Comparison of ENCODE assay signal across 11 cellular contexts in the genomic region with DNA sequence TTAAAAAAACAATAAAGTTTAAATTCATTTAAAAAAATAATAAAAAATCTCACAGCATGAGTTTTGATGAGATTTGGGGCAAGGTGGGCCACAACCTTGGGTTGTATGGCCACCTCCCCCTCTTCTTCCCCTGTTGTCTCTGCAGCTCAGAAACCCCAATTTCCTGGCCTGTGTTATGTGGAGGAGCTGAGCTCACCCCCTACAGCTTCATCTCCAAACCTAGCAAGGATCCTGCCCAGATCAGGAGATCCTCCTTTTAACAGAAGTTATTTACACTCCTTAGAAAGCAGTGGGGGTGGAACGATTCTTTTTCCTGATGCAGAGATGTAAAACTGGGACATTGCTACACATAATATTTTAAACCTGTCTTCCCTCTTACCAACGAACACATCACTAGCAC. TPM values are rescaled to one million over a fixed set of nuclear protein-coding genes. Genes with fewer than 3 reads are reported as not detected.
DNase-seq lines count a peak whose midpoint lies in the region; ATAC-seq and TF ChIP-seq lines count a peak whose summit lies in the region.
"Had no signal": no experiment of that assay in that cellular context is flagged by ENCODE, and none has a peak within 500 bp of the region (broad histone marks: within the 10 kb centered on the region; RNA-seq: fewer than 3 reads in every experiment).

No MANE protein-coding gene starts in this region.

- H3K4me3 Mint-ChIP-seq in activated naive CD4-positive, alpha-beta T cell treated with anti-CD3 and anti-CD28 coated beads for 36 hours, result peak overlapping the region; percentile 8
- H3K4me3 Mint-ChIP-seq in T-cell, result peak overlapping the region in 2 of 3 donors; percentile 60 to 73
- peak overlapping the region; percentile 14 for H3K4me3 Mint-ChIP-seq in central memory CD8-positive, alpha-beta T cell
- H3K4me3 Mint-ChIP-seq in stimulated activated effector memory CD8-positive, alpha-beta T cell treated with anti-CD3 and anti-CD28 coated beads, Interleukin-12 subunit alpha, Interleukin-12 subunit beta, amount 100 ng/mL, for 72 hours, result peak overlapping the region; percentile 59
- H3K4me3 Mint-ChIP-seq: neural crest cell had no signal

- no peak for TF ChIP-seq CTCF in omental fat pad (IDR thresholded peaks at IDR 0.05)

- no peaks in the 10 kb centered on the region for H3K27me3 Mint-ChIP-seq in activated naive CD4-positive, alpha-beta T cell treated with anti-CD3 and anti-CD28 coated beads for 36 hours (ENCODE audit: low read depth)
- no peaks in the 10 kb centered on the region for H3K27me3 Mint-ChIP-seq in T-cell
- H3K27me3 Mint-ChIP-seq in central memory CD8-positive, alpha-beta T cell, result no peaks in the 10 kb centered on the region

- H3K36me3 Mint-ChIP-seq in activated naive CD4-positive, alpha-beta T cell treated with anti-CD3 and anti-CD28 coated beads for 36 hours (ENCODE audit: low read depth), result peaks cover 22% of the 10 kb centered on the region
- H3K36me3 Mint-ChIP-seq in T-cell, result no peaks in the 10 kb centered on the region
- H3K36me3 Mint-ChIP-seq in central memory CD8-positive, alpha-beta T cell (ENCODE audit: insufficient read depth), result peaks cover 11% of the 10 kb centered on the region
- H3K36me3 Mint-ChIP-seq in stimulated activated effector memory CD8-positive, alpha-beta T cell treated with anti-CD3 and anti-CD28 coated beads, Interleukin-12 subunit alpha, Interleukin-12 subunit beta, amount 100 ng/mL, for 72 hours, result peaks cover 26% of the 10 kb centered on the region

- POLR2A ChIA-PET in T-cell (lab: Charles Lee), result no interaction called here

- CTCF ChIA-PET in activated naive CD4-positive, alpha-beta T cell treated with anti-CD3 and anti-CD28 coated beads for 36 hours (lab: Charles Lee), result interaction anchor here (1.0 to 3.0 kb wide), 4 partner anchors 21 to 153 kb away, joined by 3 to 15 read pairs (median 4); no protein-coding TSS in a partner anchor
- CTCF ChIA-PET in T-cell (lab: Charles Lee), result interaction anchor here (0.7 to 1.6 kb wide), 6 partner anchors 17 to 1156 kb away, joined by 3 to 4 read pairs (median 3); no protein-coding TSS in a partner anchor

- H3K27ac Mint-ChIP-seq in activated naive CD4-positive, alpha-beta T cell treated with anti-CD3 and anti-CD28 coated beads for 36 hours, result peak overlapping the region; percentile 72
- peak overlapping the region; percentile 90 to 95 for H3K27ac Mint-ChIP-seq in T-cell
- H3K27ac Mint-ChIP-seq in central memory CD8-positive, alpha-beta T cell (ENCODE audit: low read depth), result peak overlapping the region; percentile 36
- peak overlapping the region; percentile 90 for H3K27ac Mint-ChIP-seq in stimulated activated effector memory CD8-positive, alpha-beta T cell treated with anti-CD3 and anti-CD28 coated beads, Interleukin-12 subunit alpha, Interleukin-12 subunit beta, amount 100 ng/mL, for 72 hours

- peak; percentile 25 to 50 (median 34) for ATAC-seq in T-cell (replicated peaks in 1 of 4)
- ATAC-seq in central memory CD8-positive, alpha-beta T cell (replicated peaks; ENCODE audit: extremely low read depth, poor library complexity, severe bottlenecking), result peak; percentile 30
- no peak for ATAC-seq in stimulated activated effector memory CD8-positive, alpha-beta T cell treated with anti-CD3 and anti-CD28 coated beads, Interleukin-12 subunit alpha, Interleukin-12 subunit beta, amount 100 ng/mL, for 72 hours
- no peak for ATAC-seq in GM18870 (IDR thresholded peaks at IDR 0.05; ENCODE audit: unreplicated experiment)
- ATAC-seq in omental fat pad (ENCODE audit: low FRiP score), result no peak
- no peak for ATAC-seq in HG03095 (IDR thresholded peaks at IDR 0.05; ENCODE audit: unreplicated experiment)

- no peak for DNase-seq in activated naive CD4-positive, alpha-beta T cell treated with anti-CD3 and anti-CD28 coated beads for 36 hours
- no peak for DNase-seq in activated naive CD4-positive, alpha-beta T cell treated with anti-CD3 and anti-CD28 coated beads, Interleukin-2, amount 50 U/mL, for 16 hours
- peak in 5 of 34 experiments; percentile 12 to 30 (median 20) for DNase-seq in T-cell
- DNase-seq in central memory CD8-positive, alpha-beta T cell (ENCODE audit: low spot score in 2 of 2), result no peak
- DNase-seq in stimulated activated effector memory CD8-positive, alpha-beta T cell treated with anti-CD3 and anti-CD28 coated beads, Interleukin-12 subunit alpha, Interleukin-12 subunit beta, amount 100 ng/mL, for 72 hours (ENCODE audit: low spot score in 2 of 2), result no peak
- DNase-seq in omental fat pad (ENCODE audit: low spot score), result no peak

- H3K4me1 Mint-ChIP-seq in activated naive CD4-positive, alpha-beta T cell treated with anti-CD3 and anti-CD28 coated beads for 36 hours (ENCODE audit: low read depth), result peaks cover 68% of the 10 kb centered on the region
- H3K4me1 Mint-ChIP-seq in T-cell, result peaks cover 68 to 72% (median 68%) of the 10 kb centered on the region in 3 donors
- peaks cover 50% of the 10 kb centered on the region for H3K4me1 Mint-ChIP-seq in central memory CD8-positive, alpha-beta T cell
- peaks cover 47% of the 10 kb centered on the region for H3K4me1 Mint-ChIP-seq in stimulated activated effector memory CD8-positive, alpha-beta T cell treated with anti-CD3 and anti-CD28 coated beads, Interleukin-12 subunit alpha, Interleukin-12 subunit beta, amount 100 ng/mL, for 72 hours
- H3K4me1 Mint-ChIP-seq: neural crest cell had no signal

- H3K9me3 Mint-ChIP-seq in activated naive CD4-positive, alpha-beta T cell treated with anti-CD3 and anti-CD28 coated beads for 36 hours, result no peaks in the 10 kb centered on the region
- H3K9me3 Mint-ChIP-seq in T-cell, result no peaks in the 10 kb centered on the region
- no peaks in the 10 kb centered on the region for H3K9me3 Mint-ChIP-seq in central memory CD8-positive, alpha-beta T cell
- H3K9me3 Mint-ChIP-seq in stimulated activated effector memory CD8-positive, alpha-beta T cell treated with anti-CD3 and anti-CD28 coated beads, Interleukin-12 subunit alpha, Interleukin-12 subunit beta, amount 100 ng/mL, for 72 hours, result no peaks in the 10 kb centered on the region
- H3K9me3 Mint-ChIP-seq: neural crest cell had no signal

- intact Hi-C loops in activated naive CD4-positive, alpha-beta T cell treated with anti-CD3 and anti-CD28 coated beads for 36 hours (cut with micrococcal nuclease), result loop anchor here (1.0 to 10.0 kb wide), 6 partner anchors 20 to 394 kb away; no protein-coding TSS in a partner anchor

RNA-seq across cellular contexts. Expression of a gene that starts 6.9 kb away (rescaled TPM):
- total RNA-seq in activated naive CD4-positive, alpha-beta T cell treated with anti-CD3 and anti-CD28 coated beads for 36 hours, result under 1 TPM; 0.05 to 0.10 TPM
- total RNA-seq in T-cell (under 1 TPM; 0.12 to 0.26 (median 0.23) TPM), omental fat pad (under 1 TPM in 1 of 4 donors, not detected in 3; 0.13 TPM)
- total RNA-seq: hepatocyte, kidney epithelial cell had no signal

Comparison
In these comparisons a context has a peak if more than half of its experiments do, and no peak if none do; other contexts are left out.
1. H3K27ac Mint-ChIP-seq: peak in every context shown above with its lines; median percentile 92 in T-cell; 90 in stimulated activated effector memory CD8-positive, alpha-beta T cell treated with anti-CD3 and anti-CD28 coated beads, Interleukin-12 subunit alpha, Interleukin-12 subunit beta, amount 100 ng/mL, for 72 hours; 72 in activated naive CD4-positive, alpha-beta T cell treated with anti-CD3 and anti-CD28 coated beads for 36 hours; 36 in central memory CD8-positive, alpha-beta T cell.
2. H3K4me3 Mint-ChIP-seq: peak in every context shown above with its lines; median percentile 66 in T-cell; 59 in stimulated activated effector memory CD8-positive, alpha-beta T cell treated with anti-CD3 and anti-CD28 coated beads, Interleukin-12 subunit alpha, Interleukin-12 subunit beta, amount 100 ng/mL, for 72 hours; 14 in central memory CD8-positive, alpha-beta T cell; 8 in activated naive CD4-positive, alpha-beta T cell treated with anti-CD3 and anti-CD28 coated beads for 36 hours.
3. ATAC-seq: peak in T-cell (4 of 4) and central memory CD8-positive, alpha-beta T cell (single experiment); none in stimulated activated effector memory CD8-positive, alpha-beta T cell treated with anti-CD3 and anti-CD28 coated beads, Interleukin-12 subunit alpha, Interleukin-12 subunit beta, amount 100 ng/mL, for 72 hours (single experiment), GM18870 (single experiment), omental fat pad (single experiment) and HG03095 (single experiment).